Comparison of ENCODE assay signal across 8 cellular contexts in the genomic region with DNA sequence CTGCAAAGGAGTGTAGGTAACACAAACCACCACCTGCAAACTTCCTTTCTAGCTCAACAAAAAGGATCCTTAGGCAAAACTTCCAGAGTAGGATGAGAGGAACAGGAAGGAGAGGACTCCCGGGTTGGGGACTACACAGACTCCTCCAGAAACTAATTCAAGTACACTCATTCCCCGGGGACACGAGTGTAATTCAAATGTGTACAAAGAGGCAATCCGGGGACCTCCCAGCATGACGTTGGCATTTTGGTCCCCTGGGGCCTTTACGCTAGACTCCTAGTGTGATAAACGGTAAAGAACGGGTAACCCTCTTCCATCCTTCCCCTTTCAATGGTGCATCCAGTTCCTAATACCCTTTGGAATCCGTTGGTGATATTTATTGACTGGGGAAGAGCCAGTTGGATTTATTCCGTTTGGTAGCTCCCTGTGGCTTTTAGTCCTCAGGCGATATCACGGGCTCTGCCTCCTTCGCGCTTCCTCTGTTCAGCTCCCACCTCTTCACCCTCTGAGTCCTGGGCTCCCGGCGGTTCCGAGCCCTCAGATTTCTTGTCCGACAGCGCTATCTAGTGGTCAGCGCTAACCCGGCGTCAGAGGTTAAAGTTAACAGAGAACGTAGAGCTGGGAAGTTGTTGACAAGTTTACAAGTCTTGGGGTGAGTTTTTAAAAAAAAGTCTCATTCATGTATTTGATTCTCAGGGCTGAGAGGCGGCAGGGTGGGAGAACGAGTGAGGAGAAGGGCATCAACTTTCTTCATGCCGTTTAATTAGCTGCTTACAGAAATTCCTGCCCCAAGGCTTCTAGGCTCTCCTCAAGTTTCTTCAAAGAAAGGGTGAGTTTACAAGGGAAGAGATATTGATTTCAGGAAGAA. TPM values are rescaled to one million over a fixed set of nuclear protein-coding genes. Genes with fewer than 3 reads are reported as not detected.
DNase-seq lines count a peak whose midpoint lies in the region; ATAC-seq and TF ChIP-seq lines count a peak whose summit lies in the region.

No MANE protein-coding gene starts in this region.

- H3K9me3 ChIP-seq in osteoblast (ENCODE audit: low read depth, low read length), result no peaks in the 10 kb centered on the region
- no peaks in the 10 kb centered on the region for H3K9me3 ChIP-seq in thoracic aorta

- H3K27ac Mint-ChIP-seq in activated T-helper 17 cell treated with anti-CD3 and anti-CD28 coated beads, Interleukin-2, amount 50 U/mL, for 72 hours, result no peak overlapping the region

- H3K36me3 ChIP-seq in osteoblast (ENCODE audit: insufficient read depth, low read length) (peaks cover 3% of the 10 kb centered on the region), thoracic aorta (no peaks in the 10 kb centered on the region)

- H3K4me1 Mint-ChIP-seq in activated T-helper 17 cell treated with anti-CD3 and anti-CD28 coated beads, Interleukin-2, amount 50 U/mL, for 72 hours, result peaks cover 25% of the 10 kb centered on the region

- H3K4me2 ChIP-seq in osteoblast (ENCODE audit: insufficient read depth, low read length), result peak overlapping the region; percentile 91

- ATAC-seq in GM21825 (IDR thresholded peaks at IDR 0.05; ENCODE audit: unreplicated experiment) (peak; percentile 73), foreskin keratinocyte (peak; percentile 38), thoracic aorta (ENCODE audit: insufficient number of reproducible peaks, low FRiP score, low read depth) (no peak)
- ATAC-seq in activated T-helper 17 cell treated with anti-CD3 and anti-CD28 coated beads, Interleukin-2, amount 50 U/mL, for 72 hours (replicated peaks), result peak; percentile 83

- H3K4me3 ChIP-seq in osteoblast (ENCODE audit: insufficient read depth, low read length) (peak overlapping the region; percentile 69), thoracic aorta (peak overlapping the region; percentile 62)

- H3K27me3 ChIP-seq in foreskin keratinocyte (no peaks in the 10 kb centered on the region), osteoblast (ENCODE audit: insufficient read depth, low read length) (no peaks in the 10 kb centered on the region), thoracic aorta (replicated peaks; ENCODE audit: insufficient read depth) (no peaks in the 10 kb centered on the region)

- H3K27ac ChIP-seq in foreskin keratinocyte (no peak overlapping the region), osteoblast (ENCODE audit: low read depth, low read length) (peak overlapping the region; percentile 79), thoracic aorta (peak overlapping the region; percentile 41)

- peaks cover 6% of the 10 kb centered on the region for H3K36me3 Mint-ChIP-seq in activated T-helper 17 cell treated with anti-CD3 and anti-CD28 coated beads, Interleukin-2, amount 50 U/mL, for 72 hours (ENCODE audit: low read depth)

- H3K27me3 Mint-ChIP-seq in activated T-helper 17 cell treated with anti-CD3 and anti-CD28 coated beads, Interleukin-2, amount 50 U/mL, for 72 hours, result peaks cover 62% of the 10 kb centered on the region

- H3K4me3 Mint-ChIP-seq in activated T-helper 17 cell treated with anti-CD3 and anti-CD28 coated beads, Interleukin-2, amount 50 U/mL, for 72 hours, result peak overlapping the region; percentile 75

- DNase-seq in EH (ENCODE audit: low read depth) (peak; percentile 84), KBM-7 (peak; percentile 83), RPMI7951 (ENCODE audit: low read depth) (peak; percentile 77), foreskin keratinocyte (peak; percentile 46 to 69), osteoblast (ENCODE audit: insufficient read length, low spot score, missing footprints) (peak; percentile 90), thoracic aorta (ENCODE audit: low spot score) (peak; percentile 54)

- H3K4me1 ChIP-seq in foreskin keratinocyte (no peaks in the 10 kb centered on the region), osteoblast (ENCODE audit: insufficient read depth, low read length) (peaks cover 25% of the 10 kb centered on the region), thoracic aorta (ENCODE audit: control insufficient read depth in 1 of 2, low read depth in 2 of 2) (peaks cover 2 to 19% of the 10 kb centered on the region in 2 donors)

- no peaks in the 10 kb centered on the region for H3K9me3 Mint-ChIP-seq in activated T-helper 17 cell treated with anti-CD3 and anti-CD28 coated beads, Interleukin-2, amount 50 U/mL, for 72 hours

- peaks cover 20% of the 10 kb centered on the region for H3K79me2 ChIP-seq in osteoblast (ENCODE audit: insufficient read depth, low read length)

- H2AFZ ChIP-seq in osteoblast (ENCODE audit: low read length), result peak overlapping the region; percentile 87

- in situ Hi-C loops in KBM-7 (cut with MboI; ENCODE audit: low pct_unique_long_range_greater_than_20kb, low sequenced_read_pairs), result no loop called here

- TF ChIP-seq CTCF in foreskin keratinocyte (conservative IDR thresholded peaks at IDR 0.05) (peak; percentile 96), osteoblast (IDR thresholded peaks at IDR 0.05; ENCODE audit: extremely low read depth, low read depth, low read length) (peak; percentile 98), thoracic aorta (IDR thresholded peaks at IDR 0.05) (peak; percentile 83)

- peaks cover 17% of the 10 kb centered on the region for H4K20me1 ChIP-seq in osteoblast (ENCODE audit: insufficient read depth, low read length)

RNA-seq across cellular contexts. Expression of a gene that starts 2.9 kb away (rescaled TPM):
- total RNA-seq in RPMI7951 (2014; rRNA removed; shearing (Covaris generic)), result 25.9 and 28.7 TPM in 2 replicates
- total RNA-seq in activated T-helper 17 cell treated with anti-CD3 and anti-CD28 coated beads, Interleukin-2, amount 50 U/mL, for 72 hours, result not detected
- total RNA-seq in foreskin keratinocyte (108 and 119 TPM in 2 replicates), osteoblast (1,393 and 1,591 TPM in 2 replicates), thoracic aorta (100 to 1,000 TPM in 1 of 2 donors, 10 to 100 TPM in 1; 92.3 to 131 TPM)
- polyA plus RNA-seq in foreskin keratinocyte, result 27.7 and 36.6 TPM in 2 replicates

RNA-seq across cellular contexts. Expression of a gene that starts 34.8 kb away (rescaled TPM):
- total RNA-seq in RPMI7951 (2014; rRNA removed; shearing (Covaris generic)), result 406 and 478 TPM in 2 replicates
- total RNA-seq in activated T-helper 17 cell treated with anti-CD3 and anti-CD28 coated beads, Interleukin-2, amount 50 U/mL, for 72 hours, result 100 to 1,000 TPM; 260 to 372 TPM
- total RNA-seq in foreskin keratinocyte (475 and 490 TPM in 2 replicates), osteoblast (72.0 and 80.7 TPM in 2 replicates), thoracic aorta (100 to 1,000 TPM; 101 to 643 TPM)
- polyA plus RNA-seq in foreskin keratinocyte, result 478 and 491 TPM in 2 replicates

Comparison
In these comparisons a context has a peak if more than half of its experiments do, and no peak if none do; other contexts are left out.
1. RNA of a gene that starts 2.9 kb away (total RNA-seq): 1,393 to 1,591 TPM in osteoblast, 92.3 to 131 TPM in thoracic aorta, 108 to 119 TPM in foreskin keratinocyte and 25.9 to 28.7 TPM in RPMI7951; not detected in activated T-helper 17 cell treated with anti-CD3 and anti-CD28 coated beads, Interleukin-2, amount 50 U/mL, for 72 hours; every median in the first group is over 10 times any median in the second.
2. Peak in every context shown above with its lines, with median percentiles within 50 percentile points of each other: DNase-seq and CTCF ChIP-seq.